Comparison of ENCODE assay signal across 1 cellular context in genomic region chr20:38932457-38933120, GRCh38.
TF ChIP-seq lines count a peak whose summit lies in the region.

No MANE protein-coding gene starts in this region.

TF ChIP-seq in GM23338, 12 proteins besides CTCF, POLR2A, EP300 and RAD21 (continued from another document):
- TF ChIP-seq ZNF462 (CRISPR knock-in tag; IDR thresholded peaks at IDR 0.05) (no peak), REST (IDR thresholded peaks at IDR 0.05; ENCODE audit: unreplicated experiment) (no peak), EZH2 (IDR thresholded peaks at IDR 0.05; ENCODE audit: low read depth, unreplicated experiment) (no peak)
